8 cellular contexts compared by ENCODE assay signal in genomic region chr1:219173758-219174671, GRCh38. TPM values are rescaled to one million over a fixed set of nuclear protein-coding genes. Genes with fewer than 3 reads are reported as not detected.
DNase-seq lines count a peak whose midpoint lies in the region; ATAC-seq and TF ChIP-seq lines count a peak whose summit lies in the region.

Gene LYPLAL1 (plus strand): TSS chr1:219173878. CDS start chr1:219173891, 13 bp downstream.

- peak within 1 kb of the TSS; percentile 51 for H3K27ac ChIP-seq in temporal lobe (ENCODE audit: low read depth, low read length)

- no peaks in the 10 kb centered on the region for H3K9me3 Mint-ChIP-seq in activated naive CD4-positive, alpha-beta T cell treated with anti-CD3 and anti-CD28 coated beads, Interleukin-2, amount 50 U/mL, for 24 hours

- POLR2A ChIA-PET in GM10248 (lab: Yijun Ruan, JAX): no interaction called here

- DNase-seq in GM10248 (ENCODE audit: extremely low spot score) (peak; percentile 89), HFF-Myc (ENCODE audit: extremely low read depth, low read depth) (peak; percentile 72), MV-4-11 (lab: John Stamatoyannopoulos, UW) (peak; percentile 81), glomerular endothelial cell (ENCODE audit: extremely low read depth, low read depth, low spot score) (no peak), omental fat pad (ENCODE audit: low spot score) (peak; percentile 45)

- CTCF ChIA-PET in GM10248 (lab: Yijun Ruan, JAX): interaction anchor here (1.0 to 5.1 kb wide), 3 partner anchors 13 to 42 kb away, joined by 3 to 44 read pairs (median 5); no protein-coding TSS in a partner anchor

- peaks cover 7% of the 10 kb centered on the region for H3K36me3 Mint-ChIP-seq in activated naive CD4-positive, alpha-beta T cell treated with anti-CD3 and anti-CD28 coated beads, Interleukin-2, amount 50 U/mL, for 24 hours

- H3K27me3 Mint-ChIP-seq in activated naive CD4-positive, alpha-beta T cell treated with anti-CD3 and anti-CD28 coated beads, Interleukin-2, amount 50 U/mL, for 24 hours: no peaks in the 10 kb centered on the region

- H3K4me3 Mint-ChIP-seq in activated naive CD4-positive, alpha-beta T cell treated with anti-CD3 and anti-CD28 coated beads, Interleukin-2, amount 50 U/mL, for 24 hours: peak within 1 kb of the TSS; percentile 97

- H3K4me3 ChIP-seq in HFF-Myc (replicated peaks; ENCODE audit: low read depth, low read length): peak within 1 kb of the TSS; percentile 72

- peaks cover 46% of the 10 kb centered on the region for H3K4me1 Mint-ChIP-seq in activated naive CD4-positive, alpha-beta T cell treated with anti-CD3 and anti-CD28 coated beads, Interleukin-2, amount 50 U/mL, for 24 hours

- TF ChIP-seq CTCF in GM10248 (IDR thresholded peaks at IDR 0.05; ENCODE audit: control extremely low read depth, extremely low read depth, low read depth, missing control alignments): no peak
- no peak for TF ChIP-seq CTCF in HFF-Myc (IDR thresholded peaks at IDR 0.05; ENCODE audit: low read depth, low read length, missing control alignments)
- TF ChIP-seq CTCF in omental fat pad (IDR thresholded peaks at IDR 0.05): no peak

- peak within 1 kb of the TSS; percentile 99 for H3K27ac Mint-ChIP-seq in activated naive CD4-positive, alpha-beta T cell treated with anti-CD3 and anti-CD28 coated beads, Interleukin-2, amount 50 U/mL, for 24 hours

- ATAC-seq in SK-N-SH treated with all-trans-retinoic acid at 6 μM for 48 hours (peak; percentile 93), omental fat pad (ENCODE audit: low FRiP score) (peak; percentile 89)

TF ChIP-seq in SK-N-SH treated with all-trans-retinoic acid at 6 μM for 48 hours, 23 proteins besides CTCF, POLR2A, EP300 and RAD21:
- TF ChIP-seq TOX (CRISPR knock-in tag; IDR thresholded peaks at IDR 0.05; ENCODE audit: borderline replicate concordance) (no peak), ZFP3 (CRISPR knock-in tag; IDR thresholded peaks at IDR 0.05) (0 out of 2 replicates have a peak, but pooled peaks have one; percentile 51), SNAI2 (CRISPR knock-in tag; IDR thresholded peaks at IDR 0.05) (no peak), TCF4 (CRISPR knock-in tag; IDR thresholded peaks at IDR 0.05; ENCODE audit: borderline replicate concordance) (no peak), ZC3H10 (CRISPR knock-in tag; IDR thresholded peaks at IDR 0.05) (no peak), BACH2 (CRISPR knock-in tag; IDR thresholded peaks at IDR 0.05; ENCODE audit: borderline replicate concordance) (no peak), ZNF70 (CRISPR knock-in tag; IDR thresholded peaks at IDR 0.05) (no peak), ZNF8 (CRISPR knock-in tag; IDR thresholded peaks at IDR 0.05) (no peak), CSRNP3 (CRISPR knock-in tag; IDR thresholded peaks at IDR 0.05) (no peak), OSR1 (CRISPR knock-in tag; IDR thresholded peaks at IDR 0.05) (no peak), PPARA (CRISPR knock-in tag; IDR thresholded peaks at IDR 0.05; ENCODE audit: borderline replicate concordance) (no peak), CSDC2 (CRISPR knock-in tag; IDR thresholded peaks at IDR 0.05) (peak; percentile 52; the same call in 1 of the 2 replicates)

RNA-seq across cellular contexts. Expression of gene LYPLAL1, which starts in this region (rescaled TPM):
- total RNA-seq in glomerular endothelial cell (12.5 and 23.9 TPM in 2 replicates), omental fat pad (10 to 100 TPM in 3 of 4 donors, 1 to 10 TPM in 1; 7.2 to 26.6 (median 20.6) TPM), temporal lobe (23.8 TPM)
